8 cellular contexts compared by ENCODE assay signal in genomic region chr10:124523301-124523871, GRCh38.
DNase-seq lines count a peak whose midpoint lies in the region; ATAC-seq and TF ChIP-seq lines count a peak whose summit lies in the region.

No MANE protein-coding gene starts in this region.

- peaks cover 6% of the 10 kb centered on the region; the same call in 1 of the 2 replicates for H3K27me3 ChIP-seq in OCI-LY3 (ENCODE audit: low read depth, low read length)

- no peaks in the 10 kb centered on the region for H3K36me3 Mint-ChIP-seq in activated CD8-positive, alpha-beta memory T cell treated with anti-CD3 and anti-CD28 coated beads, Interleukin-2, amount 10 ng/mL, durations not matched to agents 7 days and 5 days
- no peaks in the 10 kb centered on the region for H3K36me3 Mint-ChIP-seq in activated CD4-positive, alpha-beta T cell treated with anti-CD3 and anti-CD28 coated beads, Interleukin-2, amount 10 ng/mL, durations not matched to agents 7 days and 5 days (ENCODE audit: low read depth)

- H3K27ac ChIP-seq in OCI-LY3 (ENCODE audit: low read length) = no peak overlapping the region

- H3K36me3 ChIP-seq in OCI-LY3 (replicated peaks; ENCODE audit: low read depth, low read length) = no peaks in the 10 kb centered on the region

- TF ChIP-seq CTCF in OCI-LY3 (IDR thresholded peaks at IDR 0.05; ENCODE audit: low read depth, low read length) = no peak
- no peak for TF ChIP-seq CTCF in fibroblast of villous mesenchyme (IDR thresholded peaks at IDR 0.05; ENCODE audit: insufficient read depth, low read depth, low read length)

- H3K4me1 Mint-ChIP-seq in activated CD8-positive, alpha-beta memory T cell treated with anti-CD3 and anti-CD28 coated beads, Interleukin-2, amount 10 ng/mL, durations not matched to agents 7 days and 5 days = no peaks in the 10 kb centered on the region
- H3K4me1 Mint-ChIP-seq in activated CD4-positive, alpha-beta T cell treated with anti-CD3 and anti-CD28 coated beads, Interleukin-2, amount 10 ng/mL, durations not matched to agents 7 days and 5 days = no peaks in the 10 kb centered on the region

- ATAC-seq in GM18517 (IDR thresholded peaks at IDR 0.05; ENCODE audit: unreplicated experiment) (no peak), GM21529 (IDR thresholded peaks at IDR 0.05; ENCODE audit: unreplicated experiment) (no peak)
- ATAC-seq in activated CD8-positive, alpha-beta memory T cell treated with anti-CD3 and anti-CD28 coated beads, Interleukin-2, amount 10 ng/mL, durations not matched to agents 7 days and 5 days = no peak

- H3K9me3 ChIP-seq in OCI-LY3 (ENCODE audit: insufficient read depth, low read length) = no peaks in the 10 kb centered on the region

- H3K4me3 Mint-ChIP-seq in activated CD8-positive, alpha-beta memory T cell treated with anti-CD3 and anti-CD28 coated beads, Interleukin-2, amount 10 ng/mL, durations not matched to agents 7 days and 5 days = no peak overlapping the region
- H3K4me3 Mint-ChIP-seq in activated CD4-positive, alpha-beta T cell treated with anti-CD3 and anti-CD28 coated beads, Interleukin-2, amount 10 ng/mL, durations not matched to agents 7 days and 5 days = no peak overlapping the region

- CTCF ChIA-PET in activated CD8-positive, alpha-beta memory T cell treated with anti-CD3 and anti-CD28 coated beads, Interleukin-2, amount 10 ng/mL, durations not matched to agents 7 days and 5 days (lab: Charles Lee) = interaction anchor here (0.7 to 1.1 kb wide), 2 partner anchors 307 to 930 kb away, joined by 3 to 4 read pairs; no protein-coding TSS in a partner anchor
- CTCF ChIA-PET in activated CD4-positive, alpha-beta T cell treated with anti-CD3 and anti-CD28 coated beads, Interleukin-2, amount 10 ng/mL, durations not matched to agents 7 days and 5 days (lab: Charles Lee) = no interaction called here

- peak overlapping the region; percentile 86 for H3K4me2 ChIP-seq in OCI-LY3 (ENCODE audit: low read length)

- DNase-seq in CD1c-positive myeloid dendritic cell (ENCODE audit: extremely low spot score) (peak; percentile 88), fibroblast of villous mesenchyme (ENCODE audit: low read depth) (peak; percentile 70), posterior vena cava (ENCODE audit: low spot score) (peak; percentile 86)
- no peak for DNase-seq in activated CD8-positive, alpha-beta memory T cell treated with anti-CD3 and anti-CD28 coated beads, Interleukin-2, amount 10 ng/mL, durations not matched to agents 7 days and 5 days
- no peak for DNase-seq in activated CD4-positive, alpha-beta T cell treated with anti-CD3 and anti-CD28 coated beads, Interleukin-2, amount 10 ng/mL, durations not matched to agents 7 days and 5 days

- intact Hi-C loops in posterior vena cava (cut with DNase I) = no loop called here

- H3K4me3 ChIP-seq in OCI-LY3 (ENCODE audit: low read length) (peak overlapping the region; percentile 74), fibroblast of villous mesenchyme (ENCODE audit: low read depth, low read length) (peak overlapping the region; percentile 9)

- H3K9me3 Mint-ChIP-seq in activated CD8-positive, alpha-beta memory T cell treated with anti-CD3 and anti-CD28 coated beads, Interleukin-2, amount 10 ng/mL, durations not matched to agents 7 days and 5 days (ENCODE audit: low read depth) = no peaks in the 10 kb centered on the region
- no peaks in the 10 kb centered on the region for H3K9me3 Mint-ChIP-seq in activated CD4-positive, alpha-beta T cell treated with anti-CD3 and anti-CD28 coated beads, Interleukin-2, amount 10 ng/mL, durations not matched to agents 7 days and 5 days

- peak overlapping the region; percentile 24 for H3K9ac ChIP-seq in OCI-LY3 (ENCODE audit: low read length)

- POLR2A ChIA-PET in activated CD4-positive, alpha-beta T cell treated with anti-CD3 and anti-CD28 coated beads, Interleukin-2, amount 10 ng/mL, durations not matched to agents 7 days and 5 days (lab: Charles Lee) = no interaction called here

- no peaks in the 10 kb centered on the region for H4K20me1 ChIP-seq in OCI-LY3 (ENCODE audit: insufficient read depth, low read length)

- H3K79me2 ChIP-seq in OCI-LY3 (ENCODE audit: low read length) = no peaks in the 10 kb centered on the region

- H3K27me3 Mint-ChIP-seq in activated CD8-positive, alpha-beta memory T cell treated with anti-CD3 and anti-CD28 coated beads, Interleukin-2, amount 10 ng/mL, durations not matched to agents 7 days and 5 days = no peaks in the 10 kb centered on the region
- H3K27me3 Mint-ChIP-seq in activated CD4-positive, alpha-beta T cell treated with anti-CD3 and anti-CD28 coated beads, Interleukin-2, amount 10 ng/mL, durations not matched to agents 7 days and 5 days = no peaks in the 10 kb centered on the region

- H2AFZ ChIP-seq in OCI-LY3 (ENCODE audit: low read depth, low read length) = peak overlapping the region; percentile 72

- no peak overlapping the region for H3K27ac Mint-ChIP-seq in activated CD8-positive, alpha-beta memory T cell treated with anti-CD3 and anti-CD28 coated beads, Interleukin-2, amount 10 ng/mL, durations not matched to agents 7 days and 5 days
- H3K27ac Mint-ChIP-seq in activated CD4-positive, alpha-beta T cell treated with anti-CD3 and anti-CD28 coated beads, Interleukin-2, amount 10 ng/mL, durations not matched to agents 7 days and 5 days = no peak overlapping the region

- peaks cover 13% of the 10 kb centered on the region for H3K4me1 ChIP-seq in OCI-LY3 (ENCODE audit: low read length)

Comparison
In these comparisons a context has a peak if more than half of its experiments do, and no peak if none do; other contexts are left out.
1. DNase-seq: peak in CD1c-positive myeloid dendritic cell (single experiment), fibroblast of villous mesenchyme (single experiment) and posterior vena cava (single experiment); none in activated CD8-positive, alpha-beta memory T cell treated with anti-CD3 and anti-CD28 coated beads, Interleukin-2, amount 10 ng/mL, durations not matched to agents 7 days and 5 days (single experiment) and activated CD4-positive, alpha-beta T cell treated with anti-CD3 and anti-CD28 coated beads, Interleukin-2, amount 10 ng/mL, durations not matched to agents 7 days and 5 days (single experiment).